In the genomic region with DNA sequence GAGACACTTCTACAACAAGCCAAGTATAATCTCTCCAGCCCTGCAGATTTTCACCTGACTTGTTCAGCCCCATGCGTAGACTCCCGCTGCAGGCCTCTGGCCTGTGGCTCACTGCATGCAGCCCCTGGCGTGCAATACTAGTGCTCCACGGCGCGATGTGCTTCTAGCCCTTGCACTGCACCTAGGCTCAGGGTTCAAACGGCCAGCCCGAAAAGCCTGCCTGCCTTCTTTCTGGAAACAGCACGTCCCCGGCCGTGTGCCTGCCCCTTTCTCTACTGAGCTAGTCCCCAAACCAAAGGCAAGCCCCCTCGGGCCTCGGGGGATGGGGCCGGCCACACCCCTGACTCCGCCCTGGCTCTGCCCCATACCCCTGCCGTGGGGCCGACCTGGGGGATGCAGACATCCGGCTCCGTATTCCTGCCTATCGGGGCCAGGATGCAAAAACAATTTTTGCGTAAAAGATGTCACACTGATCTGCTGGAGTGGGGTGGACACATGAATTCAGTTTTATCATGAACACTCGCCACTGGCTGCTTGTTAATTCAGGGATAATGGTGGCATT, we compare ENCODE assay signal across 2 cellular contexts.
TF ChIP-seq lines count a peak whose summit lies in the region.

No MANE protein-coding gene starts in this region.

TF ChIP-seq in K562, 482 proteins besides CTCF, POLR2A, EP300 and RAD21:
- TF ChIP-seq RBM22 (IDR thresholded peaks at IDR 0.05; ENCODE audit: low read depth, low read length, poor library complexity, severe bottlenecking) (peak; percentile 42), POLR2G (IDR thresholded peaks at IDR 0.05; ENCODE audit: low read depth, low read length) (peak; percentile 73), TAF7 (tag; IDR thresholded peaks at IDR 0.05) (no peak), RCOR1 (IDR thresholded peaks at IDR 0.05; ENCODE audit: borderline replicate concordance in 1 of 2, low read depth in 2 of 2, low read length in 2 of 2) (no peak)
- TF ChIP-seq, protein P1, sequence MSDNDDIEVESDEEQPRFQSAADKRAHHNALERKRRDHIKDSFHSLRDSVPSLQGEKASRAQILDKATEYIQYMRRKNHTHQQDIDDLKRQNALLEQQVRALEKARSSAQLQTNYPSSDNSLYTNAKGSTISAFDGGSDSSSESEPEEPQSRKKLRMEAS (CRISPR knock-in tag; IDR thresholded peaks at IDR 0.05): peak; percentile 2; the same call in 1 of the 2 replicates
- TF ChIP-seq, protein P2, sequence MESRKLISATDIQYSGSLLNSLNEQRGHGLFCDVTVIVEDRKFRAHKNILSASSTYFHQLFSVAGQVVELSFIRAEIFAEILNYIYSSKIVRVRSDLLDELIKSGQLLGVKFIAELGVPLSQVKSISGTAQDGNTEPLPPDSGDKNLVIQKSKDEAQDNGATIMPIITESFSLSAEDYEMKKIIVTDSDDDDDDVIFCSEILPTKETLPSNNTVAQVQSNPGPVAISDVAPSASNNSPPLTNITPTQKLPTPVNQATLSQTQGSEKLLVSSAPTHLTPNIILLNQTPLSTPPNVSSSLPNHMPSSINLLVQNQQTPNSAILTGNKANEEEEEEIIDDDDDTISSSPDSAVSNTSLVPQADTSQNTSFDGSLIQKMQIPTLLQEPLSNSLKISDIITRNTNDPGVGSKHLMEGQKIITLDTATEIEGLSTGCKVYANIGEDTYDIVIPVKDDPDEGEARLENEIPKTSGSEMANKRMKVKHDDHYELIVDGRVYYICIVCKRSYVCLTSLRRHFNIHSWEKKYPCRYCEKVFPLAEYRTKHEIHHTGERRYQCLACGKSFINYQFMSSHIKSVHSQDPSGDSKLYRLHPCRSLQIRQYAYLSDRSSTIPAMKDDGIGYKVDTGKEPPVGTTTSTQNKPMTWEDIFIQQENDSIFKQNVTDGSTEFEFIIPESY (CRISPR knock-in tag; IDR thresholded peaks at IDR 0.05): peak; percentile 20; the same call in 1 of the 2 replicates
TF ChIP-seq in K562: peak in this region for 4.

TF ChIP-seq in HepG2, 621 proteins besides CTCF, POLR2A, EP300 and RAD21:
- peak; percentile 25; the same call in 1 of the 2 replicates for TF ChIP-seq BORCS8-MEF2B (CRISPR knock-in tag; IDR thresholded peaks at IDR 0.05)
- TF ChIP-seq, protein P3, sequence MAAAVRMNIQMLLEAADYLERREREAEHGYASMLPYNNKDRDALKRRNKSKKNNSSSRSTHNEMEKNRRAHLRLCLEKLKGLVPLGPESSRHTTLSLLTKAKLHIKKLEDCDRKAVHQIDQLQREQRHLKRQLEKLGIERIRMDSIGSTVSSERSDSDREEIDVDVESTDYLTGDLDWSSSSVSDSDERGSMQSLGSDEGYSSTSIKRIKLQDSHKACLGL (CRISPR knock-in tag; IDR thresholded peaks at IDR 0.05): no peak
- 0 out of 2 replicates have a peak, but pooled peaks have one; percentile 33 for TF ChIP-seq FIP1L1 (IDR thresholded peaks at IDR 0.05; ENCODE audit: borderline replicate concordance, insufficient read depth, low read depth, low read length)
- TF ChIP-seq ZNF644 (CRISPR knock-in tag; IDR thresholded peaks at IDR 0.05; ENCODE audit: low read depth): no peak
- 0 out of 2 replicates have a peak, but pooled peaks have one; percentile 23 for TF ChIP-seq POLR2G (IDR thresholded peaks at IDR 0.05; ENCODE audit: low read depth, low read length)
- no peak for TF ChIP-seq NPAS2 (CRISPR knock-in tag; IDR thresholded peaks at IDR 0.05; ENCODE audit: borderline replicate concordance)
- 0 out of 2 replicates have a peak, but pooled peaks have one; percentile 43 for TF ChIP-seq ZNF572 (CRISPR knock-in tag; IDR thresholded peaks at IDR 0.05)
- TF ChIP-seq, protein P4, sequence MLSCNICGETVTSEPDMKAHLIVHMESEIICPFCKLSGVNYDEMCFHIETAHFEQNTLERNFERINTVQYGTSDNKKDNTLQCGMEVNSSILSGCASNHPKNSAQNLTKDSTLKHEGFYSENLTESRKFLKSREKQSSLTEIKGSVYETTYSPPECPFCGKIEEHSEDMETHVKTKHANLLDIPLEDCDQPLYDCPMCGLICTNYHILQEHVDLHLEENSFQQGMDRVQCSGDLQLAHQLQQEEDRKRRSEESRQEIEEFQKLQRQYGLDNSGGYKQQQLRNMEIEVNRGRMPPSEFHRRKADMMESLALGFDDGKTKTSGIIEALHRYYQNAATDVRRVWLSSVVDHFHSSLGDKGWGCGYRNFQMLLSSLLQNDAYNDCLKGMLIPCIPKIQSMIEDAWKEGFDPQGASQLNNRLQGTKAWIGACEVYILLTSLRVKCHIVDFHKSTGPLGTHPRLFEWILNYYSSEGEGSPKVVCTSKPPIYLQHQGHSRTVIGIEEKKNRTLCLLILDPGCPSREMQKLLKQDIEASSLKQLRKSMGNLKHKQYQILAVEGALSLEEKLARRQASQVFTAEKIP (CRISPR knock-in tag; IDR thresholded peaks at IDR 0.05; ENCODE audit: borderline replicate concordance): no peak
- TF ChIP-seq RXRA (CRISPR knock-in tag; IDR thresholded peaks at IDR 0.05): 0 out of 2 replicates have a peak, but pooled peaks have one; percentile 12
- peak; percentile 32; the same call in 1 of the 2 replicates for TF ChIP-seq ZFY (CRISPR knock-in tag; IDR thresholded peaks at IDR 0.05)
- TF ChIP-seq AGO2 (optimal IDR thresholded peaks at IDR 0.05; ENCODE audit: low read depth, low read length): peak; percentile 80
- no peak for TF ChIP-seq ZNF720 (CRISPR knock-in tag; IDR thresholded peaks at IDR 0.05)
- TF ChIP-seq SALL1 (CRISPR knock-in tag; IDR thresholded peaks at IDR 0.05): peak; percentile 13; the same call in 1 of the 2 replicates
- TF ChIP-seq KDM2A (CRISPR knock-in tag; IDR thresholded peaks at IDR 0.05; ENCODE audit: borderline replicate concordance, low read depth): peak; percentile 83
- no peak for TF ChIP-seq ZNF629 (CRISPR knock-in tag; conservative IDR thresholded peaks at IDR 0.05)
- peak; percentile 38; the same call in 1 of the 2 replicates for TF ChIP-seq ZC3H13 (CRISPR knock-in tag; IDR thresholded peaks at IDR 0.05)
- TF ChIP-seq, protein P5, sequence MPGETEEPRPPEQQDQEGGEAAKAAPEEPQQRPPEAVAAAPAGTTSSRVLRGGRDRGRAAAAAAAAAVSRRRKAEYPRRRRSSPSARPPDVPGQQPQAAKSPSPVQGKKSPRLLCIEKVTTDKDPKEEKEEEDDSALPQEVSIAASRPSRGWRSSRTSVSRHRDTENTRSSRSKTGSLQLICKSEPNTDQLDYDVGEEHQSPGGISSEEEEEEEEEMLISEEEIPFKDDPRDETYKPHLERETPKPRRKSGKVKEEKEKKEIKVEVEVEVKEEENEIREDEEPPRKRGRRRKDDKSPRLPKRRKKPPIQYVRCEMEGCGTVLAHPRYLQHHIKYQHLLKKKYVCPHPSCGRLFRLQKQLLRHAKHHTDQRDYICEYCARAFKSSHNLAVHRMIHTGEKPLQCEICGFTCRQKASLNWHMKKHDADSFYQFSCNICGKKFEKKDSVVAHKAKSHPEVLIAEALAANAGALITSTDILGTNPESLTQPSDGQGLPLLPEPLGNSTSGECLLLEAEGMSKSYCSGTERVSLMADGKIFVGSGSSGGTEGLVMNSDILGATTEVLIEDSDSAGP (CRISPR knock-in tag; IDR thresholded peaks at IDR 0.05; ENCODE audit: borderline replicate concordance): 0 out of 2 replicates have a peak, but pooled peaks have one; percentile 27
